Comparison of ENCODE assay signal across 21 cellular contexts in genomic region chr15:71185706-71186105, GRCh38.
DNase-seq lines count a peak whose midpoint lies in the region; ATAC-seq and TF ChIP-seq lines count a peak whose summit lies in the region.
"Had no signal": no experiment of that assay in that cellular context is flagged by ENCODE, and none has a peak within 500 bp of the region (broad histone marks: within the 10 kb centered on the region; RNA-seq: fewer than 3 reads in every experiment).

No MANE protein-coding gene starts in this region.

- no peak for TF ChIP-seq CTCF in brain (conservative IDR thresholded peaks at IDR 0.05)
- no peak for TF ChIP-seq CTCF in thyroid gland (IDR thresholded peaks at IDR 0.05)

- peak overlapping the region in 3 of 5 experiments; percentile 4 to 43 (median 41) for H3K4me3 Mint-ChIP-seq in brain
- H3K4me3 Mint-ChIP-seq: CD4-positive, CD25-positive, alpha-beta regulatory T cell; CD8-positive, alpha-beta memory T cell had no signal

- ATAC-seq in Right ventricle myocardium superior (ENCODE audit: poor library complexity): peak; percentile 63
- peak; percentile 57 for ATAC-seq in left ventricle myocardium superior
- ATAC-seq in HG03095 (IDR thresholded peaks at IDR 0.05; ENCODE audit: unreplicated experiment): no peak
- ATAC-seq: GM12878 had no signal

- H3K27ac Mint-ChIP-seq in brain: no peak overlapping the region
- H3K27ac Mint-ChIP-seq: CD4-positive, CD25-positive, alpha-beta regulatory T cell; CD8-positive, alpha-beta memory T cell had no signal

- H3K9me3 ChIP-seq in thyroid gland: no peaks in the 10 kb centered on the region
- H3K9me3 ChIP-seq: BE2C, HAP-1 had no signal

- TF ChIP-seq POLR2A in thyroid gland (IDR thresholded peaks at IDR 0.05): no peak

- H3K27me3 Mint-ChIP-seq in brain: no peaks in the 10 kb centered on the region
- H3K27me3 Mint-ChIP-seq: CD4-positive, CD25-positive, alpha-beta regulatory T cell had no signal

- DNase-seq in Right ventricle myocardium superior (no peak), left ventricle myocardium superior (no peak), thyroid gland (no peak), pons (ENCODE audit: low spot score) (no peak)
- no peak for DNase-seq in stimulated activated CD4-positive, alpha-beta T cell treated with anti-CD3 and anti-CD28 coated beads, Interleukin-1b, Interleukin-23, amount 100 ng/mL, for 48 hours
- DNase-seq: ACHN; BE2C; C1 segment of cervical spinal cord; CD4-positive, CD25-positive, alpha-beta regulatory T cell; CD8-positive, alpha-beta memory T cell; COR-L47; DMS 273 treated with DMSO at 0.1 percent for 48 hours; DMS53; DND-41; EL; GM23248 had no signal

- intact Hi-C loops in Right ventricle myocardium superior (cut with DNase I): no loop called here
- intact Hi-C loops in left ventricle myocardium superior (cut with micrococcal nuclease): no loop called here
- intact Hi-C loops in thyroid gland (cut with DNase I): no loop called here

- H3K4me1 ChIP-seq in thyroid gland: peaks cover 25 to 32% of the 10 kb centered on the region in 2 donors
- H3K4me1 ChIP-seq: BE2C had no signal

- H3K9me3 Mint-ChIP-seq in brain: peaks cover 0 to 9% (median 7%) of the 10 kb centered on the region in 5 experiments
- H3K9me3 Mint-ChIP-seq: CD8-positive, alpha-beta memory T cell had no signal

- H3K27me3 ChIP-seq in thyroid gland: no peaks in the 10 kb centered on the region
- H3K27me3 ChIP-seq: BE2C had no signal

- peaks cover 9% of the 10 kb centered on the region for H3K4me1 Mint-ChIP-seq in brain
- H3K4me1 Mint-ChIP-seq: CD4-positive, CD25-positive, alpha-beta regulatory T cell; CD8-positive, alpha-beta memory T cell had no signal

- no peak overlapping the region for H3K4me3 ChIP-seq in thyroid gland (replicated peaks in 1 of 3)
- H3K4me3 ChIP-seq: GM12878, GM23248, HAP-1 had no signal

- H3K36me3 Mint-ChIP-seq in brain: peaks cover 24% of the 10 kb centered on the region
- H3K36me3 Mint-ChIP-seq: CD4-positive, CD25-positive, alpha-beta regulatory T cell; CD8-positive, alpha-beta memory T cell had no signal

- peak overlapping the region in 2 of 3 donors; percentile 35 to 63 for H3K27ac ChIP-seq in thyroid gland
- H3K27ac ChIP-seq: GM23248, HL-60 had no signal

- 76 to 77% methylated on average over 5 of the region's 5 CpGs for WGBS in thyroid gland, 2 donors

- no peaks in the 10 kb centered on the region for H3K36me3 ChIP-seq in thyroid gland
- H3K36me3 ChIP-seq: BE2C, HAP-1 had no signal
